ENCODE assay signal across 8 cellular contexts in the genomic region with DNA sequence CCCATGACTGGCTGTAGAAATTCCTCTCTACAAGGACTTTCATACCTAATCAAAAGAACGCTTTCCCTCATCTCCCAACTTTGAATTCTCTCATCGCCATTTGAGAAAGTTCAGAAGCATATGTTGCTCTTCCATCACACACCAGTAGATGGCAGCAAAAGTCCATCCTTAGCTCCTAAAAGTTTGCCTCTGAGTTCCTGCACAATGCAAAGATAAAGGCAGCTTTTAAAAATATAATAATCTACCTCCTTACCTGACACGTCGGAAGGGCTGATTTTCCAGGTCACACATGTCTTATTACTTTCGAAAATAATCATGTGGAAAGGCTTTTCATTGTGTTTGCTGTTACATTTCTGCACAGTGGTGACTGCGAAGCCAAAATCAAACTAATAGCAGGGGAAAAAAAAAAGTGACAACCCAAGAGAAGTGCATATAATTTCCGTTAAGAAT.
A peak's percentile ranks its signal among the peaks of the same experiment; 100 is the strongest.
DNase-seq lines count a peak whose midpoint lies in the region; ATAC-seq, FAIRE-seq and TF ChIP-seq lines count a peak whose summit lies in the region.

No MANE protein-coding gene starts in this region.

- H3K36me3 ChIP-seq in bronchial epithelial cell (ENCODE audit: control insufficient read depth, insufficient read depth, low read length) = no peaks in the 10 kb centered on the region
- no peaks in the 10 kb centered on the region for H3K36me3 ChIP-seq in MG63

- peak; percentile 80 for TF ChIP-seq CTCF in bronchial epithelial cell (IDR thresholded peaks at IDR 0.05; ENCODE audit: insufficient read depth, low read length, severe bottlenecking)

- DNase-seq in DMS153 (lab: John Stamatoyannopoulos, UW) = peak; percentile 10
- DNase-seq in HT-29 (ENCODE audit: low spot score) = peak; percentile 42
- peak; percentile 34 for DNase-seq in RPMI7951 (ENCODE audit: low read depth)
- DNase-seq in bronchial epithelial cell (ENCODE audit: low read depth) = peak; percentile 52
- peak; percentile 52 for DNase-seq in left lobe of liver (ENCODE audit: low spot score)
- peak in 2 of 3 donors; percentile 22 to 31 for DNase-seq in stimulated activated CD4-positive, alpha-beta T cell treated with anti-CD3 and anti-CD28 coated beads, TNF-alpha, amount 100 ng/mL, for 48 hours (ENCODE audit: low read depth in 3 of 3)
- DNase-seq in MG63 = no peak

- no peak for FAIRE-seq in bronchial epithelial cell (lab: Jason Lieb, UNC)

- ATAC-seq in GM19351 (IDR thresholded peaks at IDR 0.05; ENCODE audit: unreplicated experiment) (peak; percentile 85), left lobe of liver (peak; percentile 90)

- no peaks in the 10 kb centered on the region for H3K27me3 ChIP-seq in bronchial epithelial cell (ENCODE audit: control insufficient read depth, insufficient read depth, low read length)
- H3K27me3 ChIP-seq in MG63 = no peaks in the 10 kb centered on the region

- no peak overlapping the region for H3K4me3 ChIP-seq in bronchial epithelial cell (ENCODE audit: low read depth, low read length)
- H3K4me3 ChIP-seq in MG63 = no peak overlapping the region

- no peaks in the 10 kb centered on the region for H3K9me3 ChIP-seq in MG63
